ENCODE assay signal across 1 cellular context in genomic region chr10:46250898-46251856, GRCh38.
TF ChIP-seq lines count a peak whose summit lies in the region.

No MANE protein-coding gene starts in this region.

TF ChIP-seq in H1, 55 proteins besides CTCF, POLR2A, EP300 and RAD21:
- no peak for TF ChIP-seq SP2 (IDR thresholded peaks at IDR 0.05; ENCODE audit: low read length)
- TF ChIP-seq RFX5 (IDR thresholded peaks at IDR 0.05; ENCODE audit: borderline replicate concordance, low read depth, low read length) = no peak
- TF ChIP-seq BACH1 (IDR thresholded peaks at IDR 0.05; ENCODE audit: low read length) = no peak
- no peak for TF ChIP-seq JUND (IDR thresholded peaks at IDR 0.05; ENCODE audit: low read length)
- TF ChIP-seq RBBP5 (IDR thresholded peaks at IDR 0.05; ENCODE audit: borderline replicate concordance, low read depth, low read length) = no peak
- TF ChIP-seq CHD1 (IDR thresholded peaks at IDR 0.05; ENCODE audit: low read depth, low read length) = no peak
- TF ChIP-seq TCF12 (IDR thresholded peaks at IDR 0.05; ENCODE audit: low read depth, low read length) = no peak
- no peak for TF ChIP-seq SRF (IDR thresholded peaks at IDR 0.05; ENCODE audit: low read depth, low read length)
- TF ChIP-seq SIN3A (conservative IDR thresholded peaks at IDR 0.05 in 1 of 2, IDR thresholded peaks at IDR 0.05 in 1 of 2; ENCODE audit: low read depth in 1 of 2, low read length in 2 of 2) = no peak
- TF ChIP-seq TAF1 (IDR thresholded peaks at IDR 0.05; ENCODE audit: low read depth, low read length) = no peak
- no peak for TF ChIP-seq GABPA (IDR thresholded peaks at IDR 0.05; ENCODE audit: borderline replicate concordance, insufficient read depth, low read length)
- no peak for TF ChIP-seq KDM1A (IDR thresholded peaks at IDR 0.05; ENCODE audit: borderline replicate concordance, low read length)
- TF ChIP-seq BCL11A (IDR thresholded peaks at IDR 0.05; ENCODE audit: low read depth in 2 of 2, low read length in 2 of 2) = no peak
- no peak for TF ChIP-seq YY1 (IDR thresholded peaks at IDR 0.05; ENCODE audit: low read depth, low read length)
- no peak for TF ChIP-seq SUZ12 (IDR thresholded peaks at IDR 0.05; ENCODE audit: low read length)
